Comparison of ENCODE assay signal across 1 cellular context in the genomic region with DNA sequence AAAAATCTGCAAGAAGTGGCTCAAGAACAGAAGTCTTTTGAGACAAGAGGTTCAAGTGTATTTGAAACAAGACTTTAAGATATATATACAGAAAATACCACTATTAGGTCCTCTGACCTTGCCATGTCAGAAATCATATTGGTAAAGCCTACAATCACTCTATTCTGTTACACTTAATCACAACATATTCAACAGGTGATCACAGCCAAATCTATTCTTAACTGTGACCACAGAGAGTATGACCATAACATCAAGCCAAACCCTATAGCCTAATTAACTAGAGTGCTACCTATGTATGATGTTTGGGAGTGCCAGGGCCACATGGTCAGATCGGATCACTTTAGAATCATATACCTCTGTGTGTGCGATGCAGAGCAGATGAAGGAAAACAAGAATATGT.
TF ChIP-seq lines count a peak whose summit lies in the region.

No MANE protein-coding gene starts in this region.

TF ChIP-seq in HepG2, 621 proteins besides CTCF, POLR2A, EP300 and RAD21:
- TF ChIP-seq, protein P1, sequence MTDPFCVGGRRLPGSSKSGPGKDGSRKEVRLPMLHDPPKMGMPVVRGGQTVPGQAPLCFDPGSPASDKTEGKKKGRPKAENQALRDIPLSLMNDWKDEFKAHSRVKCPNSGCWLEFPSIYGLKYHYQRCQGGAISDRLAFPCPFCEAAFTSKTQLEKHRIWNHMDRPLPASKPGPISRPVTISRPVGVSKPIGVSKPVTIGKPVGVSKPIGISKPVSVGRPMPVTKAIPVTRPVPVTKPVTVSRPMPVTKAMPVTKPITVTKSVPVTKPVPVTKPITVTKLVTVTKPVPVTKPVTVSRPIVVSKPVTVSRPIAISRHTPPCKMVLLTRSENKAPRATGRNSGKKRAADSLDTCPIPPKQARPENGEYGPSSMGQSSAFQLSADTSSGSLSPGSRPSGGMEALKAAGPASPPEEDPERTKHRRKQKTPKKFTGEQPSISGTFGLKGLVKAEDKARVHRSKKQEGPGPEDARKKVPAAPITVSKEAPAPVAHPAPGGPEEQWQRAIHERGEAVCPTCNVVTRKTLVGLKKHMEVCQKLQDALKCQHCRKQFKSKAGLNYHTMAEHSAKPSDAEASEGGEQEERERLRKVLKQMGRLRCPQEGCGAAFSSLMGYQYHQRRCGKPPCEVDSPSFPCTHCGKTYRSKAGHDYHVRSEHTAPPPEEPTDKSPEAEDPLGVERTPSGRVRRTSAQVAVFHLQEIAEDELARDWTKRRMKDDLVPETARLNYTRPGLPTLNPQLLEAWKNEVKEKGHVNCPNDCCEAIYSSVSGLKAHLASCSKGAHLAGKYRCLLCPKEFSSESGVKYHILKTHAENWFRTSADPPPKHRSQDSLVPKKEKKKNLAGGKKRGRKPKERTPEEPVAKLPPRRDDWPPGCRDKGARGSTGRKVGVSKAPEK (CRISPR knock-in tag; IDR thresholded peaks at IDR 0.05; ENCODE audit: borderline replicate concordance): no peak
- TF ChIP-seq, protein P2, sequence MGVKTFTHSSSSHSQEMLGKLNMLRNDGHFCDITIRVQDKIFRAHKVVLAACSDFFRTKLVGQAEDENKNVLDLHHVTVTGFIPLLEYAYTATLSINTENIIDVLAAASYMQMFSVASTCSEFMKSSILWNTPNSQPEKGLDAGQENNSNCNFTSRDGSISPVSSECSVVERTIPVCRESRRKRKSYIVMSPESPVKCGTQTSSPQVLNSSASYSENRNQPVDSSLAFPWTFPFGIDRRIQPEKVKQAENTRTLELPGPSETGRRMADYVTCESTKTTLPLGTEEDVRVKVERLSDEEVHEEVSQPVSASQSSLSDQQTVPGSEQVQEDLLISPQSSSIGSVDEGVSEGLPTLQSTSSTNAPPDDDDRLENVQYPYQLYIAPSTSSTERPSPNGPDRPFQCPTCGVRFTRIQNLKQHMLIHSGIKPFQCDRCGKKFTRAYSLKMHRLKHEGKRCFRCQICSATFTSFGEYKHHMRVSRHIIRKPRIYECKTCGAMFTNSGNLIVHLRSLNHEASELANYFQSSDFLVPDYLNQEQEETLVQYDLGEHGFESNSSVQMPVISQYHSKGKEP (CRISPR knock-in tag; IDR thresholded peaks at IDR 0.05): no peak
- TF ChIP-seq ZBTB21 (CRISPR knock-in tag; IDR thresholded peaks at IDR 0.05) (no peak), POLR2AphosphoS2 (IDR thresholded peaks at IDR 0.05; ENCODE audit: low read depth, low read length) (peak; percentile 55; the same call in 1 of the 2 replicates), NRL (CRISPR knock-in tag; IDR thresholded peaks at IDR 0.05; ENCODE audit: borderline replicate concordance) (no peak), TBL1XR1 (IDR thresholded peaks at IDR 0.05; ENCODE audit: borderline replicate concordance, low read length, partially characterized antibody) (no peak), ZNF883 (CRISPR knock-in tag; IDR thresholded peaks at IDR 0.05; ENCODE audit: not compliant biosample characterization) (no peak)
- TF ChIP-seq, protein P3, sequence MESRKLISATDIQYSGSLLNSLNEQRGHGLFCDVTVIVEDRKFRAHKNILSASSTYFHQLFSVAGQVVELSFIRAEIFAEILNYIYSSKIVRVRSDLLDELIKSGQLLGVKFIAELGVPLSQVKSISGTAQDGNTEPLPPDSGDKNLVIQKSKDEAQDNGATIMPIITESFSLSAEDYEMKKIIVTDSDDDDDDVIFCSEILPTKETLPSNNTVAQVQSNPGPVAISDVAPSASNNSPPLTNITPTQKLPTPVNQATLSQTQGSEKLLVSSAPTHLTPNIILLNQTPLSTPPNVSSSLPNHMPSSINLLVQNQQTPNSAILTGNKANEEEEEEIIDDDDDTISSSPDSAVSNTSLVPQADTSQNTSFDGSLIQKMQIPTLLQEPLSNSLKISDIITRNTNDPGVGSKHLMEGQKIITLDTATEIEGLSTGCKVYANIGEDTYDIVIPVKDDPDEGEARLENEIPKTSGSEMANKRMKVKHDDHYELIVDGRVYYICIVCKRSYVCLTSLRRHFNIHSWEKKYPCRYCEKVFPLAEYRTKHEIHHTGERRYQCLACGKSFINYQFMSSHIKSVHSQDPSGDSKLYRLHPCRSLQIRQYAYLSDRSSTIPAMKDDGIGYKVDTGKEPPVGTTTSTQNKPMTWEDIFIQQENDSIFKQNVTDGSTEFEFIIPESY (CRISPR knock-in tag; IDR thresholded peaks at IDR 0.05): no peak
